In genomic region chr19:48254529-48254970, GRCh38 we compare ENCODE assay signal across 1 cellular context.
TF ChIP-seq lines count a peak whose summit lies in the region.

No MANE protein-coding gene starts in this region.

TF ChIP-seq in K562, 482 proteins besides CTCF, POLR2A, EP300 and RAD21 (continued from another document and continues in another):
- TF ChIP-seq CREB3L1 (IDR thresholded peaks at IDR 0.05; ENCODE audit: borderline replicate concordance, low read depth) (no peak), ZKSCAN3 (CRISPR knock-in tag; IDR thresholded peaks at IDR 0.05) (peak; percentile 69; the same call in 1 of the 2 replicates), OTX1 (CRISPR knock-in tag; IDR thresholded peaks at IDR 0.05) (peak; percentile 95), HNRNPH1 (optimal IDR thresholded peaks at IDR 0.05; ENCODE audit: low read depth, low read length) (no peak), NKRF (IDR thresholded peaks at IDR 0.05; ENCODE audit: borderline replicate concordance) (no peak), MED1 (CRISPR knock-in tag; IDR thresholded peaks at IDR 0.05; ENCODE audit: borderline replicate concordance) (no peak), E2F4 (CRISPR knock-in tag; IDR thresholded peaks at IDR 0.05; ENCODE audit: low read depth) (no peak), TCF15 (CRISPR knock-in tag; IDR thresholded peaks at IDR 0.05) (peak; percentile 95), JUND (IDR thresholded peaks at IDR 0.05; ENCODE audit: borderline replicate concordance, low read depth, low read length) (no peak), JUND (tag; IDR thresholded peaks at IDR 0.05; ENCODE audit: borderline replicate concordance, low read depth, low read length) (peak; percentile 76; the same call in 2 of the 3 replicates), ZNF174 (CRISPR knock-in tag; IDR thresholded peaks at IDR 0.05) (no peak), TEAD1 (CRISPR knock-in tag; IDR thresholded peaks at IDR 0.05) (peak in 1 of 2 experiments; percentile 96; a peak in 2 of 4 replicates), MTF1 (CRISPR knock-in tag; IDR thresholded peaks at IDR 0.05; ENCODE audit: borderline replicate concordance) (peak; percentile 90), ZNF75A (CRISPR knock-in tag; IDR thresholded peaks at IDR 0.05) (peak; percentile 78), EP400 (IDR thresholded peaks at IDR 0.05) (no peak), SNAPC5 (CRISPR knock-in tag; IDR thresholded peaks at IDR 0.05) (peak; percentile 65), ZNF449 (CRISPR knock-in tag; IDR thresholded peaks at IDR 0.05) (peak; percentile 96), CBFB (CRISPR knock-in tag; IDR thresholded peaks at IDR 0.05) (no peak), ZNF23 (CRISPR knock-in tag; IDR thresholded peaks at IDR 0.05) (peak; percentile 82; the same call in 1 of the 2 replicates), MXI1 (IDR thresholded peaks at IDR 0.05; ENCODE audit: low read depth, low read length) (no peak), ZBTB7A (IDR thresholded peaks at IDR 0.05; ENCODE audit: borderline replicate concordance, control insufficient read depth, low read depth, low read length) (no peak), KDM2B (CRISPR knock-in tag; IDR thresholded peaks at IDR 0.05) (peak; percentile 91), ZNF668 (CRISPR knock-in tag; IDR thresholded peaks at IDR 0.05) (peak; percentile 97), PBX2 (CRISPR knock-in tag; IDR thresholded peaks at IDR 0.05; ENCODE audit: low read depth) (no peak), PBX2 (tag; conservative IDR thresholded peaks at IDR 0.05; ENCODE audit: low read depth) (peak; percentile 71), TSC22D4 (tag; IDR thresholded peaks at IDR 0.05) (no peak), RERE (CRISPR knock-in tag; IDR thresholded peaks at IDR 0.05; ENCODE audit: borderline replicate concordance) (no peak), TSHZ1 (CRISPR knock-in tag; IDR thresholded peaks at IDR 0.05) (peak; percentile 95), HDAC1 (IDR thresholded peaks at IDR 0.05) (peak in 1 of 2 experiments; percentile 16; a peak in 1 of 4 replicates), KLF1 (tag; IDR thresholded peaks at IDR 0.05) (peak; percentile 62; the same call in 1 of the 2 replicates), ZNF41 (CRISPR knock-in tag; conservative IDR thresholded peaks at IDR 0.05) (peak; percentile 95), MTA1 (IDR thresholded peaks at IDR 0.05; ENCODE audit: borderline replicate concordance) (0 out of 2 replicates have a peak, but pooled peaks have one; percentile 10), MYC (IDR thresholded peaks at IDR 0.05; ENCODE audit: low read depth, low read length) (no peak), MYC (CRISPR knock-in tag; IDR thresholded peaks at IDR 0.05; ENCODE audit: borderline replicate concordance, low read depth) (peak; percentile 85; the same call in 1 of the 2 replicates), ZNF239 (CRISPR knock-in tag; IDR thresholded peaks at IDR 0.05) (peak; percentile 89), TFAP4 (CRISPR knock-in tag; IDR thresholded peaks at IDR 0.05; ENCODE audit: borderline replicate concordance) (no peak), NCOA2 (IDR thresholded peaks at IDR 0.05; ENCODE audit: partially characterized antibody in 2 of 2) (no peak), FIP1L1 (IDR thresholded peaks at IDR 0.05; ENCODE audit: low read depth, low read length, poor library complexity, severe bottlenecking) (no peak), SIRT6 (IDR thresholded peaks at IDR 0.05; ENCODE audit: low read depth, low read length) (no peak), SRF (CRISPR knock-in tag; IDR thresholded peaks at IDR 0.05) (peak in 1 of 2 experiments; percentile 86; a peak in 2 of 4 replicates), E2F3 (CRISPR knock-in tag; IDR thresholded peaks at IDR 0.05) (peak; percentile 96), TEAD2 (tag; IDR thresholded peaks at IDR 0.05) (peak; percentile 95)
